ENCODE assay signal across 24 cellular contexts in the genomic region with DNA sequence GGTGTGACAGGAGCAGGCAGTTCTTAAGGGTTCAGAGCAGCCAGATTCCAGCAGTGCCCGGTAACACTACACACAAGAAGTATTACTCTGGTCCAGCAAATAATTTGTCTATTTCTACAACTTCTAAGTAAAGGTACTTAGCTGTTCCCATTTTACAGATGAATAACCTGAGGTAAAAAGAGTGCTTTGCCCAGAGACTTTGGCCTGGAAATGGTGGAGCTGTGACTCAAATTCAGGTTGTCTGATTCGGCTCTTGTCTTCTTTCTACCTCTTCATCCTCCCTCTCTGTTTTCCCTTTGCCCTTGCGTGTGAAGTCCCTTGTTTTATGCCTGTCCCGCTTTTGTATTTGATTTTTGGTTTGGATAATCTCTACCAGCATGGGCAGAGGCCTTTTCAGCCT. TPM values are rescaled to one million over a fixed set of nuclear protein-coding genes. Genes with fewer than 3 reads are reported as not detected.
"Had no signal": no experiment of that assay in that cellular context is flagged by ENCODE, and none has a peak within 500 bp of the region (broad histone marks: within the 10 kb centered on the region; RNA-seq: fewer than 3 reads in every experiment).

No MANE protein-coding gene starts in this region.

- H3K9me3 ChIP-seq: SJSA1 had no signal

- H3K4me3 ChIP-seq: SJSA1, SK-N-MC had no signal

- H3K4me1 ChIP-seq: SJSA1 had no signal

- H3K4me2 ChIP-seq: KMS-11 had no signal

- H3K27me3 ChIP-seq: SJSA1 had no signal

- FAIRE-seq: RCC 7860 had no signal

- DNase-seq: IMR-90, Kasumi-1, MM.1S, NCI-H1092 treated with DMSO at 0.1 percent for 48 hours, NCI-H1436, NCI-H187, NCI-H2029, NCI-H2081 treated with DMSO at 0.1 percent for 48 hours, NCI-H2171, NCI-H226, NCI-H446, NCI-H510A, NCI-H524 treated with DMSO at 0.1 percent for 48 hours, NCI-H69, NCI-H774, Right ventricle myocardium superior, RPMI8226, SIG-M5 had no signal

- H3K27ac ChIP-seq: KMS-11, SJSA1, SK-N-MC had no signal

- H3K9ac ChIP-seq: KMS-11 had no signal

RNA-seq across cellular contexts. Expression of gene SFRP5, which starts 17.1 kb away (rescaled TPM):
- total RNA-seq: HT-29, IMR-90, M059J, SJSA1 had no signal
- polyA plus RNA-seq: IMR-90 had no signal
